ENCODE assay signal across 27 cellular contexts in the genomic region with DNA sequence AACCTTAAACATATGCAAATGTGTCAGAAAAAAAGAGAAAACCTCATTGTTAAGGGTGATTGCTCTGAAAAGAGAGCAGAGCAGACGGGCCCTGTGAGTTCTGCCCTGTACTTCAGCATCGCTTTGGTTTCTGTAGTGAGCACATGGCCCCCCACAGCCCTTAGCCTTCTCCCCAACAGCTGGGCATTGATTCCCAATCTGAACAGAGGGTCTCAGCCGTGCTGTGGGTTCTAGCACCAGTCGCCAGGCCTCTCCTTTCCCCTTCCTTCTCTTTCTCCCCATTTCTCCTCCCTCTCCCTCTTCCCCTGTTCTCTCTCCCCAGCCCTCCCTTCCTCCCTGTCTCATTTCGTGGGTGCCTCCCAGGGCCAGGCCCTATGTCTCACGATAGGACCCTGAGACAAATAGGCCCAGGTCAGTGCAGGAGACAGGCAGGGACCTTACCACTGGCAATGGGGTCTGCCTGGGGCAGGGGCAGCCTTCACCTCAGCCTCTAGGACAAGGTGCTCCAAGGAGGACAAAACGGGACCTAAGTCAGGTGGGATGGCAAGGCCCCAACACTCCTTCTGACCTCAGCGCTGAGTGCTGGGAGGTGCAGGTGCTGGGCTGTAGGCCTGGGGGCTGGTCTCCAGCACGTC.
"Had no signal": no experiment of that assay in that cellular context is flagged by ENCODE, and none has a peak within 500 bp of the region (broad histone marks: within the 10 kb centered on the region; RNA-seq: fewer than 3 reads in every experiment).

No MANE protein-coding gene starts in this region.

- H3K9me3 Mint-ChIP-seq: memory B cell; mesothelial cell of epicardium; natural killer cell; neural progenitor cell; stimulated activated memory B cell treated with anti-CD40 and anti-IgM and Interleukin-4, amounts not matched to agents 10 μg/mL and 1 μg/mL and 100 μg/mL, for 72 hours; stimulated activated naive CD8-positive, alpha-beta T cell treated with anti-CD3 and anti-CD28 coated beads, Interleukin-15, Interleukin-2, amounts not matched to agents 100 ng/mL and 50 ng/mL, for 24 hours had no signal

- H3K4me1 ChIP-seq: colonic mucosa, lower lobe of right lung, prostate gland, spleen, upper lobe of left lung, vagina had no signal

- H3K4me3 Mint-ChIP-seq: memory B cell; mesothelial cell of epicardium; natural killer cell; neural progenitor cell; stimulated activated memory B cell treated with anti-CD40 and anti-IgM and Interleukin-4, amounts not matched to agents 10 μg/mL and 1 μg/mL and 100 μg/mL, for 72 hours; stimulated activated naive CD8-positive, alpha-beta T cell treated with anti-CD3 and anti-CD28 coated beads, Interleukin-15, Interleukin-2, amounts not matched to agents 100 ng/mL and 50 ng/mL, for 24 hours had no signal

- H3K4me1 Mint-ChIP-seq: memory B cell; natural killer cell; stimulated activated memory B cell treated with anti-CD40 and anti-IgM and Interleukin-4, amounts not matched to agents 10 μg/mL and 1 μg/mL and 100 μg/mL, for 72 hours had no signal

- H3K36me3 ChIP-seq: colonic mucosa, heart right ventricle, left ventricle myocardium inferior, lower lobe of right lung, neural progenitor cell, prostate gland, spleen, tibial artery, upper lobe of left lung, vagina had no signal

- FAIRE-seq: frontal cortex, kidney had no signal

- ATAC-seq: heart right ventricle; left cardiac atrium; lower lobe of right lung; natural killer cell; sciatic nerve; stimulated activated memory B cell treated with anti-CD40 and anti-IgM and Interleukin-4, amounts not matched to agents 10 μg/mL and 1 μg/mL and 100 μg/mL, for 72 hours had no signal

- H3K4me3 ChIP-seq: colonic mucosa, dorsolateral prefrontal cortex, heart right ventricle, left ventricle myocardium inferior, lower lobe of right lung, neural progenitor cell, prostate gland, spleen, tibial artery, upper lobe of left lung, vagina had no signal

- H2AFZ ChIP-seq: neural progenitor cell, parathyroid adenoma had no signal

- H3K9ac ChIP-seq: neural progenitor cell, parathyroid adenoma had no signal

- DNase-seq: colonic mucosa; dorsolateral prefrontal cortex; effector CD8-positive, alpha-beta T cell; heart right ventricle; hypothalamus; left cardiac atrium; left ventricle myocardium inferior; lower lobe of right lung; natural killer cell; occipital lobe; spleen; stimulated activated CD4-positive, alpha-beta T cell treated with anti-CD3 and anti-CD28 coated beads, Interleukin-15, amount 100 ng/mL, for 24 hours; stimulated activated CD4-positive, alpha-beta T cell treated with anti-CD3 and anti-CD28 coated beads, Interleukin-1b, Interleukin-23, amount 100 ng/mL, for 48 hours; stimulated activated CD4-positive, alpha-beta T cell treated with anti-CD3 and anti-CD28 coated beads, Interleukin-4, amount 100 ng/mL, for 24 hours; upper lobe of left lung had no signal

- H3K4me2 ChIP-seq: neural progenitor cell had no signal

- H3K27me3 Mint-ChIP-seq: stimulated activated naive CD8-positive, alpha-beta T cell treated with anti-CD3 and anti-CD28 coated beads, Interleukin-15, Interleukin-2, amounts not matched to agents 100 ng/mL and 50 ng/mL, for 24 hours had no signal

- H3K79me2 ChIP-seq: parathyroid adenoma had no signal

- H3K9me3 ChIP-seq: colonic mucosa, heart right ventricle, left ventricle myocardium inferior, lower lobe of right lung, prostate gland, spleen, tibial artery, upper lobe of left lung, vagina had no signal

- H3K27ac ChIP-seq: colonic mucosa, dorsolateral prefrontal cortex, lower lobe of right lung, neural progenitor cell, parathyroid adenoma, prostate gland, spleen, tibial artery, upper lobe of left lung, vagina had no signal

- H3K36me3 Mint-ChIP-seq: memory B cell; mesothelial cell of epicardium; natural killer cell; neural progenitor cell; stimulated activated memory B cell treated with anti-CD40 and anti-IgM and Interleukin-4, amounts not matched to agents 10 μg/mL and 1 μg/mL and 100 μg/mL, for 72 hours had no signal

- H3K27me3 ChIP-seq: colonic mucosa, dorsolateral prefrontal cortex, heart right ventricle, neural progenitor cell, spleen, tibial artery, upper lobe of left lung, vagina had no signal

- H3K27ac Mint-ChIP-seq: memory B cell; mesothelial cell of epicardium; natural killer cell; stimulated activated memory B cell treated with anti-CD40 and anti-IgM and Interleukin-4, amounts not matched to agents 10 μg/mL and 1 μg/mL and 100 μg/mL, for 72 hours; stimulated activated naive CD8-positive, alpha-beta T cell treated with anti-CD3 and anti-CD28 coated beads, Interleukin-15, Interleukin-2, amounts not matched to agents 100 ng/mL and 50 ng/mL, for 24 hours had no signal
